In genomic region chr19:52191374-52191773, GRCh38 we compare ENCODE assay signal across 8 cellular contexts. TPM values are rescaled to one million over a fixed set of nuclear protein-coding genes. Genes with fewer than 3 reads are reported as not detected.
DNase-seq lines count a peak whose midpoint lies in the region; ATAC-seq lines count a peak whose summit lies in the region.

No MANE protein-coding gene starts in this region.

- peak overlapping the region; percentile 48 for H3K27ac Mint-ChIP-seq in activated CD4-positive, alpha-beta T cell treated with anti-CD3 and anti-CD28 coated beads, Interleukin-2, amount 10 ng/mL, durations not matched to agents 24 days and 14 days
- H3K27ac Mint-ChIP-seq in activated naive CD8-positive, alpha-beta T cell treated with anti-CD3 and anti-CD28 coated beads, Interleukin-2, amount 10 ng/mL, durations not matched to agents 7 days and 5 days = peak overlapping the region; percentile 100

- H3K9me3 Mint-ChIP-seq in activated CD4-positive, alpha-beta T cell treated with anti-CD3 and anti-CD28 coated beads, Interleukin-2, amount 10 ng/mL, durations not matched to agents 24 days and 14 days = no peaks in the 10 kb centered on the region
- no peaks in the 10 kb centered on the region for H3K9me3 Mint-ChIP-seq in activated naive CD8-positive, alpha-beta T cell treated with anti-CD3 and anti-CD28 coated beads, Interleukin-2, amount 10 ng/mL, durations not matched to agents 7 days and 5 days

- peak overlapping the region; percentile 97 for H3K4me3 Mint-ChIP-seq in activated CD4-positive, alpha-beta T cell treated with anti-CD3 and anti-CD28 coated beads, Interleukin-2, amount 10 ng/mL, durations not matched to agents 24 days and 14 days
- H3K4me3 Mint-ChIP-seq in activated naive CD8-positive, alpha-beta T cell treated with anti-CD3 and anti-CD28 coated beads, Interleukin-2, amount 10 ng/mL, durations not matched to agents 7 days and 5 days = peak overlapping the region; percentile 99

- peak overlapping the region; percentile 61 to 94 for H3K4me3 ChIP-seq in stomach smooth muscle (ENCODE audit: low read length in 2 of 2)

- peak overlapping the region; percentile 97 for H3K27ac ChIP-seq in stomach smooth muscle (ENCODE audit: low read length)
- H3K27ac ChIP-seq in substantia nigra (ENCODE audit: low read depth, low read length, poor library complexity, severe bottlenecking) = no peak overlapping the region

- intact Hi-C loops in activated CD4-positive, alpha-beta T cell treated with anti-CD3 and anti-CD28 coated beads, Interleukin-2, amount 10 ng/mL, durations not matched to agents 24 days and 14 days (cut with micrococcal nuclease) = loop anchor here (5.0 kb wide), 1 partner anchor 36 kb away; no protein-coding TSS in a partner anchor
- intact Hi-C loops in sciatic nerve (cut with DNase I) = no loop called here

- H3K9ac ChIP-seq in stomach smooth muscle (ENCODE audit: low read length in 2 of 2) = peak overlapping the region; percentile 77 to 98

- H3K4me1 Mint-ChIP-seq in activated CD4-positive, alpha-beta T cell treated with anti-CD3 and anti-CD28 coated beads, Interleukin-2, amount 10 ng/mL, durations not matched to agents 24 days and 14 days = peaks cover 29% of the 10 kb centered on the region
- H3K4me1 Mint-ChIP-seq in activated naive CD8-positive, alpha-beta T cell treated with anti-CD3 and anti-CD28 coated beads, Interleukin-2, amount 10 ng/mL, durations not matched to agents 7 days and 5 days = peaks cover 30% of the 10 kb centered on the region

- POLR2A ChIA-PET in activated naive CD8-positive, alpha-beta T cell treated with anti-CD3 and anti-CD28 coated beads, Interleukin-2, amount 10 ng/mL, durations not matched to agents 7 days and 5 days (lab: Charles Lee) = no interaction called here

- H3K27me3 Mint-ChIP-seq in activated CD4-positive, alpha-beta T cell treated with anti-CD3 and anti-CD28 coated beads, Interleukin-2, amount 10 ng/mL, durations not matched to agents 24 days and 14 days = no peaks in the 10 kb centered on the region
- no peaks in the 10 kb centered on the region for H3K27me3 Mint-ChIP-seq in activated naive CD8-positive, alpha-beta T cell treated with anti-CD3 and anti-CD28 coated beads, Interleukin-2, amount 10 ng/mL, durations not matched to agents 7 days and 5 days

- peaks cover 15 to 19% of the 10 kb centered on the region in 2 donors for H3K36me3 ChIP-seq in stomach smooth muscle (ENCODE audit: control insufficient read depth in 2 of 2, insufficient read depth in 2 of 2, low read length in 2 of 2)

- no peak for ATAC-seq in activated naive CD8-positive, alpha-beta T cell treated with anti-CD3 and anti-CD28 coated beads, Interleukin-2, amount 10 ng/mL, durations not matched to agents 7 days and 5 days (ENCODE audit: low read depth)
- no peak for ATAC-seq in sciatic nerve

- no peaks in the 10 kb centered on the region for H3K9me3 ChIP-seq in stomach smooth muscle (ENCODE audit: control insufficient read depth in 2 of 2, low read length in 2 of 2)

- H3K27me3 ChIP-seq in stomach smooth muscle (ENCODE audit: control insufficient read depth in 1 of 2, insufficient read depth in 2 of 2, low read length in 2 of 2) = no peaks in the 10 kb centered on the region

- DNase-seq in activated CD4-positive, alpha-beta T cell treated with anti-CD3 and anti-CD28 coated beads, Interleukin-2, amount 10 ng/mL, durations not matched to agents 24 days and 14 days = no peak
- DNase-seq in activated CD4-positive, alpha-beta T cell treated with anti-CD3 and anti-CD28 coated beads for 48 hours = no peak
- DNase-seq in activated naive CD8-positive, alpha-beta T cell treated with anti-CD3 and anti-CD28 coated beads, Interleukin-2, amount 10 ng/mL, durations not matched to agents 7 days and 5 days = no peak
- DNase-seq in kidney tubule cell (ENCODE audit: low spot score) (peak; percentile 50), substantia nigra (lab: John Stamatoyannopoulos, UW) (no peak), sciatic nerve (ENCODE audit: low spot score) (no peak), DMS79 (lab: John Stamatoyannopoulos, UW) (no peak)

- H3K4me1 ChIP-seq in stomach smooth muscle (ENCODE audit: control insufficient read depth, insufficient read depth, low read length) = peaks cover 45% of the 10 kb centered on the region

- H3K36me3 Mint-ChIP-seq in activated CD4-positive, alpha-beta T cell treated with anti-CD3 and anti-CD28 coated beads, Interleukin-2, amount 10 ng/mL, durations not matched to agents 24 days and 14 days (ENCODE audit: low read depth) = peaks cover 44% of the 10 kb centered on the region
- H3K36me3 Mint-ChIP-seq in activated naive CD8-positive, alpha-beta T cell treated with anti-CD3 and anti-CD28 coated beads, Interleukin-2, amount 10 ng/mL, durations not matched to agents 7 days and 5 days = peaks cover 42% of the 10 kb centered on the region

RNA-seq across cellular contexts. Expression of gene PPP2R1A, which starts 1.5 kb away (rescaled TPM):
- 226 and 237 TPM in 2 replicates for total RNA-seq in activated CD4-positive, alpha-beta T cell treated with anti-CD3 and anti-CD28 coated beads, Interleukin-2, amount 10 ng/mL, durations not matched to agents 24 days and 14 days
- 100 to 1,000 TPM; 184 to 187 TPM for total RNA-seq in activated naive CD8-positive, alpha-beta T cell treated with anti-CD3 and anti-CD28 coated beads, Interleukin-2, amount 10 ng/mL, durations not matched to agents 7 days and 5 days
- total RNA-seq in sciatic nerve = 139 TPM

RNA-seq across cellular contexts. Expression of gene ZNF836, which starts 20.0 kb away (rescaled TPM):
- total RNA-seq in activated CD4-positive, alpha-beta T cell treated with anti-CD3 and anti-CD28 coated beads, Interleukin-2, amount 10 ng/mL, durations not matched to agents 24 days and 14 days = 6.3 and 6.7 TPM in 2 replicates
- 10 to 100 TPM; 25.8 to 29.2 TPM for total RNA-seq in activated naive CD8-positive, alpha-beta T cell treated with anti-CD3 and anti-CD28 coated beads, Interleukin-2, amount 10 ng/mL, durations not matched to agents 7 days and 5 days
- 19.7 TPM for total RNA-seq in sciatic nerve

RNA-seq across cellular contexts. Expression of gene ZNF616, which starts 51.6 kb away (rescaled TPM):
- 6.1 and 7.1 TPM in 2 replicates for total RNA-seq in activated CD4-positive, alpha-beta T cell treated with anti-CD3 and anti-CD28 coated beads, Interleukin-2, amount 10 ng/mL, durations not matched to agents 24 days and 14 days
- 10 to 100 TPM; 12.1 to 13.3 TPM for total RNA-seq in activated naive CD8-positive, alpha-beta T cell treated with anti-CD3 and anti-CD28 coated beads, Interleukin-2, amount 10 ng/mL, durations not matched to agents 7 days and 5 days
- total RNA-seq in sciatic nerve = 12.8 TPM
